ENCODE assay signal across 26 cellular contexts in genomic region chr1:168917796-168918195, GRCh38.
"Had no signal": no experiment of that assay in that cellular context is flagged by ENCODE, and none has a peak within 500 bp of the region (broad histone marks: within the 10 kb centered on the region; RNA-seq: fewer than 3 reads in every experiment).

No MANE protein-coding gene starts in this region.

- H3K4me3 ChIP-seq: pancreas, psoas muscle, thoracic aorta, vagina had no signal

- DNase-seq: activated B cell treated with CpG ODN at 0.5 μM for 24 hours; activated CD4-positive, alpha-beta T cell treated with anti-CD3 and anti-CD28 coated beads for 36 hours; activated CD4-positive, alpha-beta T cell treated with anti-CD3 and anti-CD28 coated beads, Interleukin-2, amount 50 U/mL, for 4 hours; activated effector memory CD4-positive, alpha-beta T cell treated with Interleukin-2 at 50 U/mL for 16 hours; activated naive CD4-positive, alpha-beta T cell treated with anti-CD3 and anti-CD28 coated beads for 36 hours; activated naive CD8-positive, alpha-beta T cell treated with anti-CD3 and anti-CD28 coated beads, Interleukin-2, amount 10 ng/mL, durations not matched to agents 7 days and 5 days; activated T-cell treated with anti-CD3 and anti-CD28 coated beads, Interleukin-2, amount 50 U/mL, for 48 hours; amniotic stem cell; cerebellar nuclear complex; cortex of kidney; foreskin fibroblast; kidney glomerular epithelial cell; left ventricle myocardium superior; mammary epithelial cell; midbrain; pancreas; psoas muscle; right cardiac atrium; stimulated activated CD4-positive, alpha-beta T cell treated with anti-CD3 and anti-CD28 coated beads, Interleukin-4, amount 100 ng/mL, for 24 hours; stimulated activated naive CD4-positive, alpha-beta T cell treated with Interleukin-2 at 50 U/mL for 16 hours had no signal

- H3K4me3 Mint-ChIP-seq: activated B cell treated with CpG ODN at 0.5 μM for 24 hours; activated CD4-positive, alpha-beta T cell treated with anti-CD3 and anti-CD28 coated beads for 36 hours; activated naive CD4-positive, alpha-beta T cell treated with anti-CD3 and anti-CD28 coated beads for 36 hours; activated naive CD8-positive, alpha-beta T cell treated with anti-CD3 and anti-CD28 coated beads, Interleukin-2, amount 10 ng/mL, durations not matched to agents 7 days and 5 days; natural killer cell treated with Interleukin-12 subunit alpha and Interleukin-12 subunit beta and Interleukin-15 and Interleukin-18, amount 100 ng/mL, for 72 hours; type B pancreatic cell had no signal

- H3K36me3 Mint-ChIP-seq: activated naive CD8-positive, alpha-beta T cell treated with anti-CD3 and anti-CD28 coated beads, Interleukin-2, amount 10 ng/mL, durations not matched to agents 7 days and 5 days; natural killer cell treated with Interleukin-12 subunit alpha and Interleukin-12 subunit beta and Interleukin-15 and Interleukin-18, amount 100 ng/mL, for 72 hours; type B pancreatic cell had no signal

- H3K27ac Mint-ChIP-seq: activated B cell treated with CpG ODN at 0.5 μM for 24 hours; activated CD4-positive, alpha-beta T cell treated with anti-CD3 and anti-CD28 coated beads for 36 hours; activated naive CD4-positive, alpha-beta T cell treated with anti-CD3 and anti-CD28 coated beads for 36 hours; activated naive CD8-positive, alpha-beta T cell treated with anti-CD3 and anti-CD28 coated beads, Interleukin-2, amount 10 ng/mL, durations not matched to agents 7 days and 5 days; natural killer cell treated with Interleukin-12 subunit alpha and Interleukin-12 subunit beta and Interleukin-15 and Interleukin-18, amount 100 ng/mL, for 72 hours; type B pancreatic cell had no signal

- ATAC-seq: activated CD4-positive, alpha-beta T cell treated with anti-CD3 and anti-CD28 coated beads for 36 hours; left ventricle myocardium superior; natural killer cell treated with Interleukin-12 subunit alpha and Interleukin-12 subunit beta and Interleukin-15 and Interleukin-18, amount 100 ng/mL, for 72 hours; pancreas; psoas muscle; right cardiac atrium had no signal

- H3K9me3 ChIP-seq: pancreas, psoas muscle, thoracic aorta, vagina had no signal

- H3K4me1 Mint-ChIP-seq: activated B cell treated with CpG ODN at 0.5 μM for 24 hours had no signal

- H3K27me3 Mint-ChIP-seq: type B pancreatic cell had no signal

- FAIRE-seq: bronchial epithelial cell, endometrium, pancreas had no signal

- H3K27me3 ChIP-seq: pancreas, vagina had no signal

- H3K4me1 ChIP-seq: psoas muscle had no signal

- H3K27ac ChIP-seq: pancreas, psoas muscle, thoracic aorta, vagina had no signal

- H3K36me3 ChIP-seq: pancreas, thoracic aorta, vagina had no signal
